ENCODE assay signal across 8 cellular contexts in the genomic region with DNA sequence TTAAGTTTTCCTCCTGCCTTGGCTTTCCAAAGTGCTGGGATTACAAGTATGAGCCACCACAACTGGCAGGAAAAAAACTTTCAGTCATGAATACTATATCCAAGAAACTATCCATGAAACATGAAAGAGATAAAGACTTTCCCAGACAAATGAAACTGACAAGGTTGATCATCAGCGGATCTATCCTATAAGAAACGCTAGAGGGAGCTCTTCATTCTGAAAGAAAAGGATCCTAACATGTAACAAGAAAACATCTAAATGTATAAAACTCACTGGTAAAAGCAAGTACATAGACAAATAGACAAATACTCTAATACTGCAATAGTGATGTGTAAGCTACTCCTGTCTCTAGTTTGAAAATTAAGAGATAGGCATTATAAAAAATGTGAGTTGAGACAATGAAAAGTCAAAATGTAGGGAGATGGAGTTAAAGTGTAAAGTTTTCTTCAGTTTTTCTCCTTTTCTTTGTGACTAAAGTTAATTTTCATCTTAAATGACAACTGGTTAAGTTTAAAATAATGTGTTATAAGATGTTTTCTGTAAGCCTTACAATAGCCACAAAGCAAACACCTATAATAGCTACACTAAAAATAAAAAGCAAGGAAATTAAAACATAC.
DNase-seq lines count a peak whose midpoint lies in the region; TF ChIP-seq lines count a peak whose summit lies in the region.

No MANE protein-coding gene starts in this region.

- H4K8ac ChIP-seq in neuronal stem cell (ENCODE audit: low read depth, low read length), result no peak overlapping the region

- H3K9me2 ChIP-seq in SU-DHL-6 (replicated peaks; ENCODE audit: insufficient read depth, low read length), result no peaks in the 10 kb centered on the region

- peak in 1 of 2 experiments; percentile 1 for DNase-seq in Caco-2
- peak; percentile 73 for DNase-seq in KBM-7
- peak; percentile 29 for DNase-seq in glomerular endothelial cell (ENCODE audit: extremely low read depth, low read depth, low spot score)
- no peak for DNase-seq in thyroid gland
- DNase-seq in DMS153 treated with DMSO at 0.1 percent for 48 hours (lab: John Stamatoyannopoulos, UW; ENCODE audit: unreplicated experiment), result no peak
- DNase-seq in neuronal stem cell (ENCODE audit: low spot score), result no peak
- DNase-seq in effector CD8-positive, alpha-beta T cell (lab: John Stamatoyannopoulos, UW), result no peak

- no peaks in the 10 kb centered on the region for H3K27me3 ChIP-seq in Caco-2 (replicated peaks; ENCODE audit: control insufficient read depth, insufficient read depth, low read length)
- H3K27me3 ChIP-seq in SU-DHL-6 (ENCODE audit: low read length), result no peaks in the 10 kb centered on the region
- no peaks in the 10 kb centered on the region for H3K27me3 ChIP-seq in thyroid gland
- H3K27me3 ChIP-seq in neuronal stem cell (ENCODE audit: control insufficient read depth in 3 of 3, insufficient read depth in 3 of 3, low read depth in 1 of 3, low read length in 3 of 3), result peaks cover 0 to 15% (median 0%) of the 10 kb centered on the region in 3 experiments

- POLR2A ChIA-PET in Caco-2 (lab: Charles Lee), result no interaction called here

- no peaks in the 10 kb centered on the region for H3K79me1 ChIP-seq in neuronal stem cell (ENCODE audit: low read depth, low read length)

- no peak for TF ChIP-seq POLR2A in thyroid gland (IDR thresholded peaks at IDR 0.05)

- no peaks in the 10 kb centered on the region for H3K79me2 ChIP-seq in SU-DHL-6 (ENCODE audit: insufficient read depth, low read length)

- no peak overlapping the region for H3K18ac ChIP-seq in neuronal stem cell (ENCODE audit: low read length)

- no peaks in the 10 kb centered on the region for H4K20me1 ChIP-seq in SU-DHL-6 (ENCODE audit: low read depth, low read length)

- intact Hi-C loops in Caco-2 (cut with micrococcal nuclease; ENCODE audit: unreplicated experiment) (no loop called here), thyroid gland (cut with DNase I) (loop anchor here (5.0 kb wide), 1 partner anchor 91 kb away; no protein-coding TSS in a partner anchor)

- in situ Hi-C loops in KBM-7 (cut with MboI; ENCODE audit: low pct_unique_long_range_greater_than_20kb, low sequenced_read_pairs), result loop anchor here (10.0 kb wide), 1 partner anchor 94 kb away; no protein-coding TSS in a partner anchor

- WGBS in thyroid gland, 2 donors, result 6 to 9% methylated on average over 2 of the region's 2 CpGs
- WGBS in neuronal stem cell (ENCODE audit: extremely low coverage in 2 of 2, insufficient read length in 2 of 2, insufficient replicate concordance in 1 of 2), 2 donors, result no CpG with 5 or more reads among the region's 2 CpGs

- no peak overlapping the region for H2BK12ac ChIP-seq in neuronal stem cell (ENCODE audit: low read length)

- H3K9ac ChIP-seq in SU-DHL-6 (ENCODE audit: low read length) (no peak overlapping the region), neuronal stem cell (ENCODE audit: low read depth, low read length, poor library complexity) (no peak overlapping the region)

- H3K36me3 Mint-ChIP-seq in Caco-2 (ENCODE audit: insufficient read depth, unreplicated experiment), result no peaks in the 10 kb centered on the region

- no peak overlapping the region for H4K91ac ChIP-seq in neuronal stem cell (ENCODE audit: low read depth, low read length, poor library complexity)

- H3K27ac Mint-ChIP-seq in Caco-2 (ENCODE audit: unreplicated experiment), result no peak overlapping the region

- H2AFZ ChIP-seq in SU-DHL-6 (ENCODE audit: low read depth, low read length, severe bottlenecking), result no peak overlapping the region
- H2AFZ ChIP-seq in neuronal stem cell (ENCODE audit: low read length), result no peak overlapping the region

- H3K4me2 ChIP-seq in SU-DHL-6 (ENCODE audit: low read depth, low read length, poor library complexity, severe bottlenecking), result no peak overlapping the region
- no peak overlapping the region for H3K4me2 ChIP-seq in neuronal stem cell (ENCODE audit: insufficient read depth, low read length, poor library complexity, severe bottlenecking)

- H2BK120ac ChIP-seq in neuronal stem cell (ENCODE audit: low read depth, low read length), result no peak overlapping the region

- H2BK15ac ChIP-seq in neuronal stem cell (ENCODE audit: low read length), result no peak overlapping the region

- no peaks in the 10 kb centered on the region for H3K36me3 ChIP-seq in Caco-2 (ENCODE audit: control insufficient read depth, insufficient read depth, low read length)
- H3K36me3 ChIP-seq in SU-DHL-6 (ENCODE audit: low read length), result no peaks in the 10 kb centered on the region
- no peaks in the 10 kb centered on the region for H3K36me3 ChIP-seq in thyroid gland
- H3K36me3 ChIP-seq in neuronal stem cell (replicated peaks in 1 of 2; ENCODE audit: control insufficient read depth in 2 of 2, insufficient read depth in 2 of 2, low read length in 2 of 2), result no peaks in the 10 kb centered on the region

- TF ChIP-seq CTCF in Caco-2 (IDR thresholded peaks at IDR 0.05; ENCODE audit: insufficient read depth in 1 of 2, low read depth in 1 of 2, low read length in 1 of 2, severe bottlenecking in 1 of 2, unreplicated experiment in 1 of 2) (peak; percentile 32 to 44), SU-DHL-6 (IDR thresholded peaks at IDR 0.05; ENCODE audit: insufficient read depth, low read length, poor library complexity, severe bottlenecking) (peak; percentile 73), thyroid gland (IDR thresholded peaks at IDR 0.05) (peak; percentile 16 to 63 (median 37))

- CTCF ChIA-PET in Caco-2 (lab: Charles Lee), result interaction anchor here (0.5 to 1.2 kb wide), 5 partner anchors 82 to 254 kb away, joined by 3 to 5 read pairs (median 3); no protein-coding TSS in a partner anchor

- no peak overlapping the region for H2BK5ac ChIP-seq in neuronal stem cell (ENCODE audit: low read length)

- no peak overlapping the region for H3K4me3 ChIP-seq in Caco-2 (ENCODE audit: low read depth, low read length)
- H3K4me3 ChIP-seq in SU-DHL-6 (ENCODE audit: insufficient read depth, low read length, poor library complexity, severe bottlenecking), result no peak overlapping the region
- H3K4me3 ChIP-seq in thyroid gland (replicated peaks in 1 of 3), result no peak overlapping the region
- H3K4me3 ChIP-seq in neuronal stem cell (ENCODE audit: low read length in 2 of 2), result no peak overlapping the region

- no peak overlapping the region for H3K14ac ChIP-seq in neuronal stem cell (ENCODE audit: low read length)

- no peaks in the 10 kb centered on the region for H3K9me3 Mint-ChIP-seq in Caco-2 (ENCODE audit: unreplicated experiment)

- H3K27ac ChIP-seq in SU-DHL-6 (ENCODE audit: low read depth, low read length) (no peak overlapping the region), thyroid gland (no peak overlapping the region), neuronal stem cell (replicated peaks; ENCODE audit: low read length) (no peak overlapping the region)

- H3K4me1 Mint-ChIP-seq in Caco-2 (ENCODE audit: low read depth, unreplicated experiment), result no peaks in the 10 kb centered on the region

- H3K4me3 Mint-ChIP-seq in Caco-2 (ENCODE audit: unreplicated experiment), result no peak overlapping the region

- H2AK5ac ChIP-seq in neuronal stem cell (ENCODE audit: low read depth, low read length), result no peak overlapping the region

- peaks cover 5% of the 10 kb centered on the region for H3K27me3 Mint-ChIP-seq in Caco-2 (ENCODE audit: insufficient read depth, unreplicated experiment)

- no peak overlapping the region for H3K23ac ChIP-seq in neuronal stem cell (ENCODE audit: low read depth, low read length, poor library complexity)

- BruUV-seq in Caco-2 (replicated peaks; lab: Mats Ljungman, UMichigan), result no TSS peak

- H3K4ac ChIP-seq in neuronal stem cell (ENCODE audit: low read length), result no peak overlapping the region

- no peaks in the 10 kb centered on the region for H3F3A ChIP-seq in SU-DHL-6 (ENCODE audit: insufficient read depth)

- H3K9me3 ChIP-seq in Caco-2, result no peaks in the 10 kb centered on the region
- no peaks in the 10 kb centered on the region for H3K9me3 ChIP-seq in SU-DHL-6 (ENCODE audit: insufficient read depth, low read length)
- no peaks in the 10 kb centered on the region for H3K9me3 ChIP-seq in thyroid gland
- H3K9me3 ChIP-seq in neuronal stem cell (replicated peaks in 1 of 2; ENCODE audit: control insufficient read depth in 2 of 2, insufficient read depth in 1 of 2, low read depth in 1 of 2, low read length in 2 of 2), result peaks cover 0 to 6% of the 10 kb centered on the region in 2 donors

- H3K4me1 ChIP-seq in Caco-2 (no peaks in the 10 kb centered on the region), thyroid gland (peaks cover 0 to 9% of the 10 kb centered on the region in 2 donors), neuronal stem cell (ENCODE audit: control insufficient read depth in 2 of 2, insufficient read depth in 1 of 2, low read depth in 1 of 2, low read length in 2 of 2) (no peaks in the 10 kb centered on the region)

Comparison
In these comparisons a context has a peak if more than half of its experiments do, and no peak if none do; other contexts are left out.
1. DNase-seq: peak in KBM-7 (single experiment) and glomerular endothelial cell (single experiment); none in thyroid gland (0 of 2), DMS153 treated with DMSO at 0.1 percent for 48 hours (single experiment), neuronal stem cell (single experiment) and effector CD8-positive, alpha-beta T cell (single experiment).
2. Peak in every context shown above with its lines, with median percentiles within 50 percentile points of each other: CTCF ChIP-seq.